In the genomic region with DNA sequence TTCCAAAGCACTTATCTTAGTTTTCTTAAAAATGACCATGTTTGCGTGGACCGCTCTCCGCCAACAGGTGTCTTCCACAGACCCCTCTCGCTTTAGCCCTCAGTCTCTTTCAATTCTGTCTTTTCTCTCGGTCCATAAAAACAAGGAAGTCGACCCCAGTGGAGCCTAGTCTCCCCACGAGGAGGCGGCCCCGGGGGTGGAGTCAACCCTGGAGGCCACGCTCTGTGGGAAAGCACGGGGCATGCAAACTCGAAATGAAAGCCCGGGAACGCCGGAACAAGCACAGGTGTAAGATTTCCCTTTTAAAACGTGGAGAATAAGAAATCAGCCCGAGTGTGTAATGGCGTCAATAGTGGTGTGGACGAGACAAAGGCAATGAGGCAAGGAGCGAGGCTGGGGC, we compare ENCODE assay signal across 2 cellular contexts.
TF ChIP-seq lines count a peak whose summit lies in the region.

No MANE protein-coding gene starts in this region.

TF ChIP-seq in HepG2, 621 proteins besides CTCF, POLR2A, EP300 and RAD21 (continued from another document):
- no peak for TF ChIP-seq PAF1 (CRISPR knock-in tag; IDR thresholded peaks at IDR 0.05)
- TF ChIP-seq, protein P1, sequence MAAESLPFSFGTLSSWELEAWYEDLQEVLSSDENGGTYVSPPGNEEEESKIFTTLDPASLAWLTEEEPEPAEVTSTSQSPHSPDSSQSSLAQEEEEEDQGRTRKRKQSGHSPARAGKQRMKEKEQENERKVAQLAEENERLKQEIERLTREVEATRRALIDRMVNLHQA (CRISPR knock-in tag; IDR thresholded peaks at IDR 0.05) = no peak
- TF ChIP-seq CHD4 (IDR thresholded peaks at IDR 0.05; ENCODE audit: borderline replicate concordance, low read length) = no peak
TF ChIP-seq in HepG2: peak in this region for 0.

TF ChIP-seq in WTC11, 78 proteins besides CTCF, POLR2A, EP300 and RAD21 (continued from another document):
- TF ChIP-seq, protein P2, sequence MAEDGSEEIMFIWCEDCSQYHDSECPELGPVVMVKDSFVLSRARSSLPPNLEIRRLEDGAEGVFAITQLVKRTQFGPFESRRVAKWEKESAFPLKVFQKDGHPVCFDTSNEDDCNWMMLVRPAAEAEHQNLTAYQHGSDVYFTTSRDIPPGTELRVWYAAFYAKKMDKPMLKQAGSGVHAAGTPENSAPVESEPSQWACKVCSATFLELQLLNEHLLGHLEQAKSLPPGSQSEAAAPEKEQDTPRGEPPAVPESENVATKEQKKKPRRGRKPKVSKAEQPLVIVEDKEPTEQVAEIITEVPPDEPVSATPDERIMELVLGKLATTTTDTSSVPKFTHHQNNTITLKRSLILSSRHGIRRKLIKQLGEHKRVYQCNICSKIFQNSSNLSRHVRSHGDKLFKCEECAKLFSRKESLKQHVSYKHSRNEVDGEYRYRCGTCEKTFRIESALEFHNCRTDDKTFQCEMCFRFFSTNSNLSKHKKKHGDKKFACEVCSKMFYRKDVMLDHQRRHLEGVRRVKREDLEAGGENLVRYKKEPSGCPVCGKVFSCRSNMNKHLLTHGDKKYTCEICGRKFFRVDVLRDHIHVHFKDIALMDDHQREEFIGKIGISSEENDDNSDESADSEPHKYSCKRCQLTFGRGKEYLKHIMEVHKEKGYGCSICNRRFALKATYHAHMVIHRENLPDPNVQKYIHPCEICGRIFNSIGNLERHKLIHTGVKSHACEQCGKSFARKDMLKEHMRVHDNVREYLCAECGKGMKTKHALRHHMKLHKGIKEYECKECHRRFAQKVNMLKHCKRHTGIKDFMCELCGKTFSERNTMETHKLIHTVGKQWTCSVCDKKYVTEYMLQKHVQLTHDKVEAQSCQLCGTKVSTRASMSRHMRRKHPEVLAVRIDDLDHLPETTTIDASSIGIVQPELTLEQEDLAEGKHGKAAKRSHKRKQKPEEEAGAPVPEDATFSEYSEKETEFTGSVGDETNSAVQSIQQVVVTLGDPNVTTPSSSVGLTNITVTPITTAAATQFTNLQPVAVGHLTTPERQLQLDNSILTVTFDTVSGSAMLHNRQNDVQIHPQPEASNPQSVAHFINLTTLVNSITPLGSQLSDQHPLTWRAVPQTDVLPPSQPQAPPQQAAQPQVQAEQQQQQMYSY (CRISPR knock-in tag; IDR thresholded peaks at IDR 0.05) = no peak
